Comparison of ENCODE assay signal across 11 cellular contexts in genomic region chr1:64983110-64983509, GRCh38. TPM values are rescaled to one million over a fixed set of nuclear protein-coding genes. Genes with fewer than 3 reads are reported as not detected.
DNase-seq lines count a peak whose midpoint lies in the region; ATAC-seq and TF ChIP-seq lines count a peak whose summit lies in the region.
"Had no signal": no experiment of that assay in that cellular context is flagged by ENCODE, and none has a peak within 500 bp of the region (broad histone marks: within the 10 kb centered on the region; RNA-seq: fewer than 3 reads in every experiment).

No MANE protein-coding gene starts in this region.

- peak; percentile 76 for ATAC-seq in esophagus mucosa
- ATAC-seq in HG03432 (IDR thresholded peaks at IDR 0.05; ENCODE audit: unreplicated experiment): no peak
- ATAC-seq in GM19397 (IDR thresholded peaks at IDR 0.05; ENCODE audit: unreplicated experiment): no peak
- ATAC-seq: activated T-helper 17 cell treated with anti-CD3 and anti-CD28 coated beads, Interleukin-2, amount 50 U/mL, for 72 hours had no signal

- H3K27me3 ChIP-seq in prostate gland (replicated peaks; ENCODE audit: insufficient read depth): no peaks in the 10 kb centered on the region

- DNase-seq in ELF-1 (ENCODE audit: low read depth, low spot score) (peak; percentile 10), RWPE1 (ENCODE audit: low spot score) (peak; percentile 77), prostate gland (ENCODE audit: low spot score) (peak; percentile 61), putamen (ENCODE audit: low spot score) (no peak)
- DNase-seq: dermis blood vessel endothelial cell, NCI-H2029 had no signal

- POLR2A ChIA-PET in RWPE1 (lab: Yijun Ruan, JAX; ENCODE audit: low non-redundant PET): no interaction called here

- no peaks in the 10 kb centered on the region for H3K36me3 ChIP-seq in prostate gland

- H3K27ac ChIP-seq in RWPE1 (no peak overlapping the region), prostate gland (no peak overlapping the region)

- no peaks in the 10 kb centered on the region for H3K4me1 ChIP-seq in prostate gland (replicated peaks)

- intact Hi-C loops in prostate gland (cut with DNase I): no loop called here

- 22% methylated on average over 5 of the region's 5 CpGs for WGBS in prostate gland

- no peaks in the 10 kb centered on the region for H3K9me3 ChIP-seq in prostate gland

- CTCF ChIA-PET in RWPE1 (lab: Yijun Ruan, JAX): no interaction called here

- no peak for TF ChIP-seq POLR2A in prostate gland (IDR thresholded peaks at IDR 0.05)

- TF ChIP-seq CTCF in RWPE1 (conservative IDR thresholded peaks at IDR 0.05; ENCODE audit: low read depth): no peak
- no peak for TF ChIP-seq CTCF in prostate gland (IDR thresholded peaks at IDR 0.05)

- H3K4me3 ChIP-seq in prostate gland: no peak overlapping the region
- H3K4me3 ChIP-seq: skin epidermis had no signal

RNA-seq across cellular contexts. Expression of gene JAK1, which starts 16.8 kb away (rescaled TPM):
- total RNA-seq in esophagus mucosa (49.0 TPM), prostate gland (100 to 1,000 TPM in 1 of 2 donors, 10 to 100 TPM in 1; 66.3 to 115 TPM)
